In genomic region chr10:37623506-37623905, GRCh38 we compare ENCODE assay signal across 37 cellular contexts.
"Had no signal": no experiment of that assay in that cellular context is flagged by ENCODE, and none has a peak within 500 bp of the region (broad histone marks: within the 10 kb centered on the region; RNA-seq: fewer than 3 reads in every experiment).

No MANE protein-coding gene starts in this region.

- ATAC-seq: activated CD8-positive, alpha-beta memory T cell treated with anti-CD3 and anti-CD28 coated beads, Interleukin-2, amount 10 ng/mL, durations not matched to agents 7 days and 5 days; activated CD8-positive, alpha-beta T cell treated with anti-CD3 and anti-CD28 coated beads, Interleukin-2, amount 10 ng/mL, durations not matched to agents 7 days and 5 days; activated naive CD4-positive, alpha-beta T cell treated with anti-CD3 and anti-CD28 coated beads, Interleukin-2, amount 50 U/mL, for 72 hours; activated naive CD8-positive, alpha-beta T cell treated with anti-CD3 and anti-CD28 coated beads, Interleukin-2, amount 50 U/mL, for 24 hours had no signal

- H3K4me1 Mint-ChIP-seq: activated B cell treated with CpG ODN at 0.5 μM for 24 hours; activated CD4-positive, alpha-beta memory T cell treated with anti-CD3 and anti-CD28 coated beads, Interleukin-2, amount 10 ng/mL, durations not matched to agents 7 days and 5 days; activated CD4-positive, alpha-beta T cell treated with anti-CD3 and anti-CD28 coated beads, Interleukin-2, amount 10 ng/mL, durations not matched to agents 24 days and 14 days; activated CD8-positive, alpha-beta memory T cell treated with anti-CD3 and anti-CD28 coated beads, Interleukin-2, amount 10 ng/mL, durations not matched to agents 7 days and 5 days; activated naive CD8-positive, alpha-beta T cell treated with anti-CD3 and anti-CD28 coated beads, Interleukin-2, amount 10 ng/mL, durations not matched to agents 7 days and 5 days; activated naive CD8-positive, alpha-beta T cell treated with anti-CD3 and anti-CD28 coated beads, Interleukin-2, amount 50 U/mL, for 24 hours; brain; central memory CD8-positive, alpha-beta T cell had no signal

- H3K36me3 Mint-ChIP-seq: activated CD8-positive, alpha-beta memory T cell treated with anti-CD3 and anti-CD28 coated beads, Interleukin-2, amount 10 ng/mL, durations not matched to agents 7 days and 5 days; activated naive CD8-positive, alpha-beta T cell treated with anti-CD3 and anti-CD28 coated beads, Interleukin-2, amount 10 ng/mL, durations not matched to agents 7 days and 5 days; brain had no signal

- H3K4me3 Mint-ChIP-seq: activated B cell treated with CpG ODN at 0.5 μM for 24 hours; activated CD4-positive, alpha-beta memory T cell treated with anti-CD3 and anti-CD28 coated beads, Interleukin-2, amount 10 ng/mL, durations not matched to agents 7 days and 5 days; activated CD4-positive, alpha-beta T cell treated with anti-CD3 and anti-CD28 coated beads, Interleukin-2, amount 10 ng/mL, durations not matched to agents 24 days and 14 days; activated CD8-positive, alpha-beta memory T cell treated with anti-CD3 and anti-CD28 coated beads, Interleukin-2, amount 10 ng/mL, durations not matched to agents 7 days and 5 days; activated CD8-positive, alpha-beta T cell treated with anti-CD3 and anti-CD28 coated beads, Interleukin-2, amount 10 ng/mL, durations not matched to agents 7 days and 5 days; activated naive CD4-positive, alpha-beta T cell treated with anti-CD3 and anti-CD28 coated beads for 36 hours; activated naive CD8-positive, alpha-beta T cell treated with anti-CD3 and anti-CD28 coated beads, Interleukin-2, amount 10 ng/mL, durations not matched to agents 7 days and 5 days; activated naive CD8-positive, alpha-beta T cell treated with anti-CD3 and anti-CD28 coated beads, Interleukin-2, amount 50 U/mL, for 24 hours; activated T-cell treated with anti-CD3 and anti-CD28 coated beads, Interleukin-2, amount 50 U/mL, for 24 hours; brain; central memory CD8-positive, alpha-beta T cell; T-helper 1 cell treated with Interleukin-12 subunit alpha and Interleukin-12 subunit beta and Interleukin-4 antibody, amounts not matched to agents 30 μg/mL and 1 μg/mL, for 36 hours; T-helper 2 cell treated with Interferon-gamma antibody and Interleukin-4, amounts not matched to agents 5 μg/mL and 100 μg/mL, for 36 hours had no signal

- H3K36me3 ChIP-seq: ascending aorta, cardiac muscle cell had no signal

- H3K4me1 ChIP-seq: ascending aorta had no signal

- H3K27me3 ChIP-seq: ascending aorta, cardiac muscle cell had no signal

- DNase-seq: activated B cell treated with CpG ODN at 0.5 μM for 24 hours; activated CD4-positive, alpha-beta memory T cell treated with anti-CD3 and anti-CD28 coated beads, Interleukin-2, amount 10 ng/mL, durations not matched to agents 7 days and 5 days; activated CD4-positive, alpha-beta T cell treated with anti-CD3 and anti-CD28 coated beads for 4 hours; activated CD4-positive, alpha-beta T cell treated with anti-CD3 and anti-CD28 coated beads, Interleukin-2, amount 10 ng/mL, durations not matched to agents 24 days and 14 days; activated CD4-positive, alpha-beta T cell treated with anti-CD3 and anti-CD28 coated beads, Interleukin-2, amount 50 U/mL, for 1 hour; activated CD4-positive, alpha-beta T cell treated with anti-CD3 and anti-CD28 coated beads, Interleukin-2, amount 50 U/mL, for 48 hours; activated CD4-positive, CD25-positive, alpha-beta regulatory T cell treated with anti-CD3 and anti-CD28 coated beads, Interleukin-2, amount 50 U/mL, for 72 hours; activated CD8-positive, alpha-beta memory T cell treated with anti-CD3 and anti-CD28 coated beads for 24 hours; activated CD8-positive, alpha-beta memory T cell treated with anti-CD3 and anti-CD28 coated beads, Interleukin-2, amount 10 ng/mL, durations not matched to agents 7 days and 5 days; activated CD8-positive, alpha-beta memory T cell treated with anti-CD3 and anti-CD28 coated beads, Interleukin-2, amount 50 U/mL, for 48 hours; activated CD8-positive, alpha-beta T cell treated with anti-CD3 and anti-CD28 coated beads, Interleukin-2, amount 10 ng/mL, durations not matched to agents 7 days and 5 days; activated effector memory CD4-positive, alpha-beta T cell treated with anti-CD3 and anti-CD28 coated beads, Interleukin-2, amount 50 U/mL, for 16 hours; activated gamma-delta T cell treated with Interleukin-2 at 50 U/mL for 16 hours; activated naive CD4-positive, alpha-beta T cell; activated naive CD4-positive, alpha-beta T cell treated with anti-CD3 and anti-CD28 coated beads for 36 hours; activated naive CD4-positive, alpha-beta T cell treated with anti-CD3 and anti-CD28 coated beads, Interleukin-2, amount 50 U/mL, for 16 hours; activated naive CD8-positive, alpha-beta T cell treated with anti-CD3 and anti-CD28 coated beads, Interleukin-2, amount 10 ng/mL, durations not matched to agents 7 days and 5 days; activated naive CD8-positive, alpha-beta T cell treated with anti-CD3 and anti-CD28 coated beads, Interleukin-2, amount 50 U/mL, for 24 hours; activated T-cell treated with anti-CD3 and anti-CD28 coated beads, Interleukin-2, amount 50 U/mL, for 24 hours; activated T-cell treated with anti-CD3 and anti-CD28 coated beads, Interleukin-2, amount 50 U/mL, for 48 hours; amygdala; anterior cingulate cortex; caudate nucleus; cerebellar nuclear complex; T-helper 1 cell; T-helper 2 cell; T-helper 9 cell had no signal

- H3K27me3 Mint-ChIP-seq: activated B cell treated with CpG ODN at 0.5 μM for 24 hours; activated CD4-positive, alpha-beta memory T cell treated with anti-CD3 and anti-CD28 coated beads, Interleukin-2, amount 10 ng/mL, durations not matched to agents 7 days and 5 days; activated CD4-positive, alpha-beta T cell treated with anti-CD3 and anti-CD28 coated beads, Interleukin-2, amount 10 ng/mL, durations not matched to agents 24 days and 14 days; activated CD8-positive, alpha-beta memory T cell treated with anti-CD3 and anti-CD28 coated beads, Interleukin-2, amount 10 ng/mL, durations not matched to agents 7 days and 5 days; activated naive CD8-positive, alpha-beta T cell treated with anti-CD3 and anti-CD28 coated beads, Interleukin-2, amount 10 ng/mL, durations not matched to agents 7 days and 5 days; activated naive CD8-positive, alpha-beta T cell treated with anti-CD3 and anti-CD28 coated beads, Interleukin-2, amount 50 U/mL, for 24 hours; activated T-cell treated with anti-CD3 and anti-CD28 coated beads, Interleukin-2, amount 50 U/mL, for 24 hours; brain; central memory CD8-positive, alpha-beta T cell had no signal

- H3K27ac ChIP-seq: ascending aorta, cardiac muscle cell, VCaP had no signal

- H3K4me3 ChIP-seq: ascending aorta, cardiac muscle cell had no signal

- FAIRE-seq: bronchial epithelial cell, TTC549 had no signal

- H3K27ac Mint-ChIP-seq: activated B cell treated with CpG ODN at 0.5 μM for 24 hours; activated CD4-positive, alpha-beta memory T cell treated with anti-CD3 and anti-CD28 coated beads, Interleukin-2, amount 10 ng/mL, durations not matched to agents 7 days and 5 days; activated CD4-positive, alpha-beta T cell treated with anti-CD3 and anti-CD28 coated beads, Interleukin-2, amount 10 ng/mL, durations not matched to agents 24 days and 14 days; activated CD8-positive, alpha-beta memory T cell treated with anti-CD3 and anti-CD28 coated beads, Interleukin-2, amount 10 ng/mL, durations not matched to agents 7 days and 5 days; activated CD8-positive, alpha-beta T cell treated with anti-CD3 and anti-CD28 coated beads, Interleukin-2, amount 10 ng/mL, durations not matched to agents 7 days and 5 days; activated naive CD4-positive, alpha-beta T cell treated with anti-CD3 and anti-CD28 coated beads for 36 hours; activated naive CD4-positive, alpha-beta T cell treated with anti-CD3 and anti-CD28 coated beads, Interleukin-2, amount 50 U/mL, for 72 hours; activated naive CD8-positive, alpha-beta T cell treated with anti-CD3 and anti-CD28 coated beads, Interleukin-2, amount 10 ng/mL, durations not matched to agents 7 days and 5 days; activated naive CD8-positive, alpha-beta T cell treated with anti-CD3 and anti-CD28 coated beads, Interleukin-2, amount 50 U/mL, for 24 hours; activated T-cell treated with anti-CD3 and anti-CD28 coated beads, Interleukin-2, amount 50 U/mL, for 24 hours; brain; T-helper 1 cell treated with Interleukin-12 subunit alpha and Interleukin-12 subunit beta and Interleukin-4 antibody, amounts not matched to agents 30 μg/mL and 1 μg/mL, for 36 hours; T-helper 2 cell treated with Interferon-gamma antibody and Interleukin-4, amounts not matched to agents 5 μg/mL and 100 μg/mL, for 36 hours had no signal
